Comparison of ENCODE assay signal across 10 cellular contexts in genomic region chr19:35908977-35909683, GRCh38. TPM values are rescaled to one million over a fixed set of nuclear protein-coding genes. Genes with fewer than 3 reads are reported as not detected.
DNase-seq lines count a peak whose midpoint lies in the region; TF ChIP-seq lines count a peak whose summit lies in the region.
"Had no signal": no experiment of that assay in that cellular context is flagged by ENCODE, and none has a peak within 500 bp of the region (broad histone marks: within the 10 kb centered on the region; RNA-seq: fewer than 3 reads in every experiment).

No MANE protein-coding gene starts in this region.

- TF ChIP-seq CTCF in dorsolateral prefrontal cortex (IDR thresholded peaks at IDR 0.05 in 54 of 56, conservative IDR thresholded peaks at IDR 0.05 in 2 of 56; ENCODE audit: low read depth in 1 of 56, partially characterized antibody in 56 of 56) (no peak), RWPE1 (conservative IDR thresholded peaks at IDR 0.05; ENCODE audit: low read depth) (no peak)

- H3K27me3 ChIP-seq in dorsolateral prefrontal cortex = no peaks in the 10 kb centered on the region
- H3K27me3 ChIP-seq in effector memory CD4-positive, alpha-beta T cell (replicated peaks; ENCODE audit: control insufficient read depth, insufficient read depth, low read length, poor library complexity, severe bottlenecking) = no peaks in the 10 kb centered on the region

- H3K4me3 ChIP-seq in dorsolateral prefrontal cortex = peak overlapping the region in 9 of 59 donors; percentile 12 to 52 (median 29)
- H3K4me3 ChIP-seq in effector memory CD4-positive, alpha-beta T cell (ENCODE audit: insufficient read depth, low read depth, low read length, poor library complexity, severe bottlenecking) = no peak overlapping the region

- peaks cover 5% of the 10 kb centered on the region for H3K4me1 ChIP-seq in effector memory CD4-positive, alpha-beta T cell (ENCODE audit: control insufficient read depth, insufficient read depth, low read length, poor library complexity, severe bottlenecking)

- H3K27ac ChIP-seq in dorsolateral prefrontal cortex (peak overlapping the region in 49 of 59 donors; percentile 2 to 92 (median 65)), RWPE1 (no peak overlapping the region)
- H3K27ac ChIP-seq in effector memory CD4-positive, alpha-beta T cell (ENCODE audit: insufficient read depth, low read length, poor library complexity, severe bottlenecking) = no peak overlapping the region

- no peaks in the 10 kb centered on the region for H3K36me3 ChIP-seq in effector memory CD4-positive, alpha-beta T cell (ENCODE audit: control insufficient read depth, insufficient read depth, low read length)

- no peaks in the 10 kb centered on the region for H3K9me3 ChIP-seq in effector memory CD4-positive, alpha-beta T cell (ENCODE audit: control insufficient read depth, low read length)

- POLR2A ChIA-PET in RWPE1 (lab: Yijun Ruan, JAX; ENCODE audit: low non-redundant PET) = no interaction called here

- CTCF ChIA-PET in RWPE1 (lab: Yijun Ruan, JAX) = interaction anchor here (0.6 to 1.3 kb wide), 2 partner anchors 27 to 59 kb away, joined by 3 read pairs; no protein-coding TSS in a partner anchor

- DNase-seq in GF-D8 (lab: John Stamatoyannopoulos, UW) = peak; percentile 98
- peak; percentile 90 for DNase-seq in KG1 (lab: John Stamatoyannopoulos, UW)
- DNase-seq in dorsolateral prefrontal cortex = peak in 8 of 10 donors; percentile 22 to 71 (median 53)
- peak in 36 of 56 donors; percentile 3 to 67 (median 30) for DNase-seq in nucleus accumbens (lab: John Stamatoyannopoulos, UW)
- no peak for DNase-seq in NCI-H510A (lab: John Stamatoyannopoulos, UW)
- no peak for DNase-seq in RWPE1 (ENCODE audit: low spot score)
- DNase-seq in stimulated activated CD4-positive, alpha-beta T cell treated with anti-CD3 and anti-CD28 coated beads, Interleukin-15, amount 100 ng/mL, for 24 hours = no peak
- DNase-seq in effector memory CD4-positive, alpha-beta T cell = no peak

- intact Hi-C loops in dorsolateral prefrontal cortex (cut with DNase I) = no loop called here

RNA-seq across cellular contexts. Expression of gene TYROBP, which starts 1.0 kb away (rescaled TPM):
- 10 to 100 TPM in 111 of 120 experiments, 1 to 10 TPM in 9; 4.0 to 78.1 (median 21.7) TPM for total RNA-seq in dorsolateral prefrontal cortex
- total RNA-seq: glomerular endothelial cell; T-helper 1 cell treated with Interleukin-12 subunit alpha and Interleukin-12 subunit beta and Interleukin-4 antibody, amounts not matched to agents 30 ng/mL and 1 ng/mL, for 36 hours had no signal

RNA-seq across cellular contexts. Expression of gene HCST, which starts 6.8 kb away (rescaled TPM):
- total RNA-seq in dorsolateral prefrontal cortex = 10 to 100 TPM in 16 of 120 experiments, 1 to 10 TPM in 100, under 1 TPM in 2, not detected in 2; 0.91 to 23.2 (median 5.7) TPM
- total RNA-seq: glomerular endothelial cell had no signal

RNA-seq across cellular contexts. Expression of gene NFKBID, which starts 8.8 kb away (rescaled TPM):
- 10 to 100 TPM in 58 of 120 experiments, 1 to 10 TPM in 62; 4.0 to 22.7 (median 9.9) TPM for total RNA-seq in dorsolateral prefrontal cortex

RNA-seq across cellular contexts. Expression of gene LRFN3, which starts 27.0 kb away (rescaled TPM):
- 10 to 100 TPM; 14.6 to 42.1 (median 25.6) TPM for total RNA-seq in dorsolateral prefrontal cortex

RNA-seq across cellular contexts. Expression of gene APLP1, which starts 40.8 kb away (rescaled TPM):
- total RNA-seq in dorsolateral prefrontal cortex = 1,000 to 10,000 TPM in 76 of 120 experiments, 100 to 1,000 TPM in 44; 448 to 2,969 (median 1,100) TPM

Comparison
In these comparisons a context has a peak if more than half of its experiments do, and no peak if none do; other contexts are left out.
1. DNase-seq: peak in GF-D8 (single experiment), KG1 (single experiment), dorsolateral prefrontal cortex (8 of 10) and nucleus accumbens (36 of 56); none in NCI-H510A (single experiment), RWPE1 (single experiment), stimulated activated CD4-positive, alpha-beta T cell treated with anti-CD3 and anti-CD28 coated beads, Interleukin-15, amount 100 ng/mL, for 24 hours (single experiment) and effector memory CD4-positive, alpha-beta T cell (0 of 3).
2. H3K27ac ChIP-seq: peak in dorsolateral prefrontal cortex (49 of 59); none in RWPE1 (single experiment) and effector memory CD4-positive, alpha-beta T cell (single experiment).